ENCODE assay signal across 3 cellular contexts in the genomic region with DNA sequence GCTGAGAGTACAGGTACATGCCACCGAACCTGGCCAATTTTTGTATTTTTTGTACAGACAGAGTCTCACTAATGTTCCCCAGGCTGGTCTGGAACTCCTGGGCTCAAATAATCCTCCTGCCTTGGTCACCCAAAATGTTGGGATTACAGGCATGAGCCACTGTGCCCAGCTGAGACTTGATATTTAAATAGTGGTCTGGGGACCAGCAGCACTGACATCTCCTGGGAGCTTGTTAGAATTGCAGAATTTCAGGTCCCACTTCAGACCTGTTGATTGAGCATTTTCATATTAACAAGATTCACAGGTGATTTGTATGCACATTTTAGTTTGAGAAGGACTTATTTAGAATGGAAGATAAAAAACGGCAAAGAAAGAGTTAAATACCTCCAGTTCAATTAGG. TPM values are rescaled to one million over a fixed set of nuclear protein-coding genes. Genes with fewer than 3 reads are reported as not detected.
"Had no signal": no experiment of that assay in that cellular context is flagged by ENCODE, and none has a peak within 500 bp of the region (broad histone marks: within the 10 kb centered on the region; RNA-seq: fewer than 3 reads in every experiment).

No MANE protein-coding gene starts in this region.

RNA-seq across cellular contexts. Expression of a gene that starts 57.0 kb away (rescaled TPM):
- total RNA-seq: lung microvascular endothelial cell; natural killer cell treated with Interleukin-12 subunit alpha and Interleukin-12 subunit beta and Interleukin-15 and Interleukin-18, amount 100 ng/mL, for 72 hours; osteocyte had no signal
